ENCODE assay signal across 1 cellular context in the genomic region with DNA sequence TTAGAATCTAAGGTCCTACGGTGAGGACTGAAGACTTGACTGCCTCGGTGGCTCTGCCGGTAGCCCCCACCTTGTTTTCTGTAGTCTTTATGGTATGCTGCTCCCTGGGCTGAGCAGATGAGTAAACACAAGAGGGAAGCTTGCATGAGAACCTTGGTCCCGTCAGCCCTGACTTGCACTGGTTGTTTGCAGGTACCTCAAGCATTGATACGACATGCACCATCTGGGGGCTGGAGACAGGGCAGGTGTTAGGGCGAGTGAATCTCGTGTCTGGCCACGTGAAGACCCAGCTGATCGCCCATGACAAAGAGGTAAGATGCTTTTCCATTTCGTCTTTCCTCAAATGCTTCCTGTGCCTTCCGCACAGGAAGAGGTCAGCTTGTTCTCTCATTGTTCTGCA.
TF ChIP-seq lines count a peak whose summit lies in the region.

No MANE protein-coding gene starts in this region.

TF ChIP-seq in HepG2, 621 proteins besides CTCF, POLR2A, EP300 and RAD21 (continued from another document and continues in another):
- TF ChIP-seq KDM2A (CRISPR knock-in tag; IDR thresholded peaks at IDR 0.05; ENCODE audit: borderline replicate concordance, low read depth) = no peak; the same call in 1 of the 2 replicates
- TF ChIP-seq SSRP1 (CRISPR knock-in tag; IDR thresholded peaks at IDR 0.05) = no peak
- no peak for TF ChIP-seq DNMT1 (CRISPR knock-in tag; IDR thresholded peaks at IDR 0.05)
- TF ChIP-seq TP53 (CRISPR knock-in tag; conservative IDR thresholded peaks at IDR 0.05) = no peak
- no peak for TF ChIP-seq JDP2 (CRISPR knock-in tag; IDR thresholded peaks at IDR 0.05; ENCODE audit: borderline replicate concordance)
- TF ChIP-seq, protein P1, sequence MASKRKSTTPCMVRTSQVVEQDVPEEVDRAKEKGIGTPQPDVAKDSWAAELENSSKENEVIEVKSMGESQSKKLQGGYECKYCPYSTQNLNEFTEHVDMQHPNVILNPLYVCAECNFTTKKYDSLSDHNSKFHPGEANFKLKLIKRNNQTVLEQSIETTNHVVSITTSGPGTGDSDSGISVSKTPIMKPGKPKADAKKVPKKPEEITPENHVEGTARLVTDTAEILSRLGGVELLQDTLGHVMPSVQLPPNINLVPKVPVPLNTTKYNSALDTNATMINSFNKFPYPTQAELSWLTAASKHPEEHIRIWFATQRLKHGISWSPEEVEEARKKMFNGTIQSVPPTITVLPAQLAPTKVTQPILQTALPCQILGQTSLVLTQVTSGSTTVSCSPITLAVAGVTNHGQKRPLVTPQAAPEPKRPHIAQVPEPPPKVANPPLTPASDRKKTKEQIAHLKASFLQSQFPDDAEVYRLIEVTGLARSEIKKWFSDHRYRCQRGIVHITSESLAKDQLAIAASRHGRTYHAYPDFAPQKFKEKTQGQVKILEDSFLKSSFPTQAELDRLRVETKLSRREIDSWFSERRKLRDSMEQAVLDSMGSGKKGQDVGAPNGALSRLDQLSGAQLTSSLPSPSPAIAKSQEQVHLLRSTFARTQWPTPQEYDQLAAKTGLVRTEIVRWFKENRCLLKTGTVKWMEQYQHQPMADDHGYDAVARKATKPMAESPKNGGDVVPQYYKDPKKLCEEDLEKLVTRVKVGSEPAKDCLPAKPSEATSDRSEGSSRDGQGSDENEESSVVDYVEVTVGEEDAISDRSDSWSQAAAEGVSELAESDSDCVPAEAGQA (IDR thresholded peaks at IDR 0.05; ENCODE audit: low read depth) = no peak
- TF ChIP-seq, protein P1 (CRISPR knock-in tag; IDR thresholded peaks at IDR 0.05; ENCODE audit: borderline replicate concordance) = no peak
- no peak for TF ChIP-seq ZNF777 (CRISPR knock-in tag; IDR thresholded peaks at IDR 0.05)
- TF ChIP-seq ZZZ3 (CRISPR knock-in tag; IDR thresholded peaks at IDR 0.05; ENCODE audit: borderline replicate concordance) = no peak
- no peak for TF ChIP-seq NCOA5 (CRISPR knock-in tag; IDR thresholded peaks at IDR 0.05)
- TF ChIP-seq CHD4 (IDR thresholded peaks at IDR 0.05; ENCODE audit: borderline replicate concordance, low read length) = no peak
- TF ChIP-seq ZNF781 (CRISPR knock-in tag; IDR thresholded peaks at IDR 0.05; ENCODE audit: borderline replicate concordance, not compliant biosample characterization) = no peak
- no peak for TF ChIP-seq TBX3 (IDR thresholded peaks at IDR 0.05; ENCODE audit: borderline replicate concordance)
- TF ChIP-seq KIAA2018 (CRISPR knock-in tag; IDR thresholded peaks at IDR 0.05; ENCODE audit: borderline replicate concordance) = no peak
- TF ChIP-seq BRCA1 (CRISPR knock-in tag; IDR thresholded peaks at IDR 0.05) = no peak
- TF ChIP-seq, protein P2, sequence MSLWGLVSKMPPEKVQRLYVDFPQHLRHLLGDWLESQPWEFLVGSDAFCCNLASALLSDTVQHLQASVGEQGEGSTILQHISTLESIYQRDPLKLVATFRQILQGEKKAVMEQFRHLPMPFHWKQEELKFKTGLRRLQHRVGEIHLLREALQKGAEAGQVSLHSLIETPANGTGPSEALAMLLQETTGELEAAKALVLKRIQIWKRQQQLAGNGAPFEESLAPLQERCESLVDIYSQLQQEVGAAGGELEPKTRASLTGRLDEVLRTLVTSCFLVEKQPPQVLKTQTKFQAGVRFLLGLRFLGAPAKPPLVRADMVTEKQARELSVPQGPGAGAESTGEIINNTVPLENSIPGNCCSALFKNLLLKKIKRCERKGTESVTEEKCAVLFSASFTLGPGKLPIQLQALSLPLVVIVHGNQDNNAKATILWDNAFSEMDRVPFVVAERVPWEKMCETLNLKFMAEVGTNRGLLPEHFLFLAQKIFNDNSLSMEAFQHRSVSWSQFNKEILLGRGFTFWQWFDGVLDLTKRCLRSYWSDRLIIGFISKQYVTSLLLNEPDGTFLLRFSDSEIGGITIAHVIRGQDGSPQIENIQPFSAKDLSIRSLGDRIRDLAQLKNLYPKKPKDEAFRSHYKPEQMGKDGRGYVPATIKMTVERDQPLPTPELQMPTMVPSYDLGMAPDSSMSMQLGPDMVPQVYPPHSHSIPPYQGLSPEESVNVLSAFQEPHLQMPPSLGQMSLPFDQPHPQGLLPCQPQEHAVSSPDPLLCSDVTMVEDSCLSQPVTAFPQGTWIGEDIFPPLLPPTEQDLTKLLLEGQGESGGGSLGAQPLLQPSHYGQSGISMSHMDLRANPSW (CRISPR knock-in tag; IDR thresholded peaks at IDR 0.05; ENCODE audit: borderline replicate concordance) = 0 out of 2 replicates have a peak, but pooled peaks have one; percentile 49
- TF ChIP-seq ZKSCAN8 (CRISPR knock-in tag; IDR thresholded peaks at IDR 0.05; ENCODE audit: borderline replicate concordance) = peak; percentile 69; the same call in 1 of the 2 replicates
- TF ChIP-seq MAZ (IDR thresholded peaks at IDR 0.05; ENCODE audit: borderline replicate concordance, low read depth, low read length) = no peak
- peak; percentile 43; the same call in 1 of the 2 replicates for TF ChIP-seq MAZ (CRISPR knock-in tag; IDR thresholded peaks at IDR 0.05; ENCODE audit: low read depth)
- TF ChIP-seq, protein P3, sequence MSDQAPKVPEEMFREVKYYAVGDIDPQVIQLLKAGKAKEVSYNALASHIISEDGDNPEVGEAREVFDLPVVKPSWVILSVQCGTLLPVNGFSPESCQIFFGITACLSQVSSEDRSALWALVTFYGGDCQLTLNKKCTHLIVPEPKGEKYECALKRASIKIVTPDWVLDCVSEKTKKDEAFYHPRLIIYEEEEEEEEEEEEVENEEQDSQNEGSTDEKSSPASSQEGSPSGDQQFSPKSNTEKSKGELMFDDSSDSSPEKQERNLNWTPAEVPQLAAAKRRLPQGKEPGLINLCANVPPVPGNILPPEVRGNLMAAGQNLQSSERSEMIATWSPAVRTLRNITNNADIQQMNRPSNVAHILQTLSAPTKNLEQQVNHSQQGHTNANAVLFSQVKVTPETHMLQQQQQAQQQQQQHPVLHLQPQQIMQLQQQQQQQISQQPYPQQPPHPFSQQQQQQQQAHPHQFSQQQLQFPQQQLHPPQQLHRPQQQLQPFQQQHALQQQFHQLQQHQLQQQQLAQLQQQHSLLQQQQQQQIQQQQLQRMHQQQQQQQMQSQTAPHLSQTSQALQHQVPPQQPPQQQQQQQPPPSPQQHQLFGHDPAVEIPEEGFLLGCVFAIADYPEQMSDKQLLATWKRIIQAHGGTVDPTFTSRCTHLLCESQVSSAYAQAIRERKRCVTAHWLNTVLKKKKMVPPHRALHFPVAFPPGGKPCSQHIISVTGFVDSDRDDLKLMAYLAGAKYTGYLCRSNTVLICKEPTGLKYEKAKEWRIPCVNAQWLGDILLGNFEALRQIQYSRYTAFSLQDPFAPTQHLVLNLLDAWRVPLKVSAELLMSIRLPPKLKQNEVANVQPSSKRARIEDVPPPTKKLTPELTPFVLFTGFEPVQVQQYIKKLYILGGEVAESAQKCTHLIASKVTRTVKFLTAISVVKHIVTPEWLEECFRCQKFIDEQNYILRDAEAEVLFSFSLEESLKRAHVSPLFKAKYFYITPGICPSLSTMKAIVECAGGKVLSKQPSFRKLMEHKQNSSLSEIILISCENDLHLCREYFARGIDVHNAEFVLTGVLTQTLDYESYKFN (CRISPR knock-in tag; conservative IDR thresholded peaks at IDR 0.05) = peak; percentile 90
- TF ChIP-seq, protein P4, sequence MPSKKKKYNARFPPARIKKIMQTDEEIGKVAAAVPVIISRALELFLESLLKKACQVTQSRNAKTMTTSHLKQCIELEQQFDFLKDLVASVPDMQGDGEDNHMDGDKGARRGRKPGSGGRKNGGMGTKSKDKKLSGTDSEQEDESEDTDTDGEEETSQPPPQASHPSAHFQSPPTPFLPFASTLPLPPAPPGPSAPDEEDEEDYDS (CRISPR knock-in tag; IDR thresholded peaks at IDR 0.05) = peak; percentile 49; the same call in 1 of the 2 replicates
- TF ChIP-seq ZNF20 (CRISPR knock-in tag; IDR thresholded peaks at IDR 0.05) = no peak
- 0 out of 2 replicates have a peak, but pooled peaks have one; percentile 73 for TF ChIP-seq ZNF33B (CRISPR knock-in tag; IDR thresholded peaks at IDR 0.05)
- TF ChIP-seq MED1 (CRISPR knock-in tag; IDR thresholded peaks at IDR 0.05) = no peak
- TF ChIP-seq ZNF101 (CRISPR knock-in tag; IDR thresholded peaks at IDR 0.05; ENCODE audit: borderline replicate concordance, low read depth) = no peak
- TF ChIP-seq THAP7 (CRISPR knock-in tag; IDR thresholded peaks at IDR 0.05) = peak; percentile 45; the same call in 1 of the 2 replicates
- no peak for TF ChIP-seq ZNF30 (CRISPR knock-in tag; IDR thresholded peaks at IDR 0.05)
- no peak for TF ChIP-seq ZNF747 (CRISPR knock-in tag; IDR thresholded peaks at IDR 0.05; ENCODE audit: borderline replicate concordance)
- TF ChIP-seq SNAPC2 (CRISPR knock-in tag; IDR thresholded peaks at IDR 0.05) = no peak
- TF ChIP-seq TSC22D2 (CRISPR knock-in tag; IDR thresholded peaks at IDR 0.05; ENCODE audit: borderline replicate concordance) = no peak
- no peak for TF ChIP-seq SP2 (CRISPR knock-in tag; IDR thresholded peaks at IDR 0.05)
